ENCODE assay signal across 8 cellular contexts in genomic region chr15:51735211-51735610, GRCh38. TPM values are rescaled to one million over a fixed set of nuclear protein-coding genes. Genes with fewer than 3 reads are reported as not detected.
A peak's percentile ranks its signal among the peaks of the same experiment; 100 is the strongest.
DNase-seq lines count a peak whose midpoint lies in the region; ATAC-seq and TF ChIP-seq lines count a peak whose summit lies in the region.
"Had no signal": no experiment of that assay in that cellular context is flagged by ENCODE, and none has a peak within 500 bp of the region (broad histone marks: within the 10 kb centered on the region; RNA-seq: fewer than 3 reads in every experiment).

No MANE protein-coding gene starts in this region.

- no peaks in the 10 kb centered on the region for H3K9me2 ChIP-seq in GM23248 (ENCODE audit: insufficient read depth)

- H4K20me1 ChIP-seq in GM23248 (ENCODE audit: insufficient read depth), result no peaks in the 10 kb centered on the region

- POLR2A ChIA-PET in activated CD4-positive, alpha-beta memory T cell treated with anti-CD3 and anti-CD28 coated beads for 36 hours (lab: Charles Lee), result interaction anchor here (0.6 kb wide), 1 partner anchor 272 kb away, joined by 5 read pairs; no protein-coding TSS in a partner anchor

- no peaks in the 10 kb centered on the region for H3K9me3 ChIP-seq in GM23248 (ENCODE audit: low read depth)

- no peak overlapping the region for H3K4me2 ChIP-seq in GM23248 (ENCODE audit: unreplicated experiment)

- DNase-seq in G401 (ENCODE audit: low spot score) (peak; percentile 59), GM23248 (peak; percentile 3), naive B cell (no peak), lower leg skin (ENCODE audit: low spot score in 2 of 2) (no peak), HPDE6-E6E7 (ENCODE audit: extremely low spot score) (no peak), GDM1 (lab: John Stamatoyannopoulos, UW) (no peak)
- DNase-seq in activated CD4-positive, alpha-beta memory T cell treated with anti-CD3 and anti-CD28 coated beads for 36 hours, result peak; percentile 35

- H3K9me3 Mint-ChIP-seq in activated CD4-positive, alpha-beta memory T cell treated with anti-CD3 and anti-CD28 coated beads for 36 hours, result no peaks in the 10 kb centered on the region
- H3K9me3 Mint-ChIP-seq in naive B cell, result no peaks in the 10 kb centered on the region

- CTCF ChIA-PET in activated CD4-positive, alpha-beta memory T cell treated with anti-CD3 and anti-CD28 coated beads for 36 hours (lab: Charles Lee), result interaction anchor here (1.4 to 6.3 kb wide), 3 partner anchors 41 to 85 kb away, joined by 9 to 34 read pairs (median 21); no protein-coding TSS in a partner anchor

- H3K27me3 ChIP-seq in GM23248 (replicated peaks; ENCODE audit: insufficient read depth), result no peaks in the 10 kb centered on the region

- H3K27ac Mint-ChIP-seq in activated CD4-positive, alpha-beta memory T cell treated with anti-CD3 and anti-CD28 coated beads for 36 hours, result peak overlapping the region; percentile 85
- peak overlapping the region; percentile 68 to 97 (median 96) for H3K27ac Mint-ChIP-seq in naive B cell

- no peak for TF ChIP-seq CTCF in lower leg skin (IDR thresholded peaks at IDR 0.05)

- H3F3A ChIP-seq in GM23248 (ENCODE audit: insufficient read depth), result peaks cover 11% of the 10 kb centered on the region

- peak overlapping the region; percentile 81 for H3K4me3 Mint-ChIP-seq in activated CD4-positive, alpha-beta memory T cell treated with anti-CD3 and anti-CD28 coated beads for 36 hours
- H3K4me3 Mint-ChIP-seq in naive B cell, result peak overlapping the region; percentile 74 to 96 (median 94)

- in situ Hi-C loops in G401 (cut with HindIII; ENCODE audit: low sequenced_read_pairs) (no loop called here), GM23248 (cut with MboI) (no loop called here)

- no peak for ATAC-seq in naive B cell (ENCODE audit: low read depth in 2 of 2)

- H3K4me1 Mint-ChIP-seq in activated CD4-positive, alpha-beta memory T cell treated with anti-CD3 and anti-CD28 coated beads for 36 hours (ENCODE audit: low read depth), result peaks cover 76% of the 10 kb centered on the region
- H3K4me1 Mint-ChIP-seq in naive B cell, result peaks cover 67 to 81% (median 73%) of the 10 kb centered on the region in 3 donors

- H3K27ac ChIP-seq in GM23248, result no peak overlapping the region
- H3K27ac ChIP-seq: SK-N-MC had no signal

- no peak for TF ChIP-seq POLR2A in lower leg skin (IDR thresholded peaks at IDR 0.05)

- no peaks in the 10 kb centered on the region for H3K36me3 ChIP-seq in GM23248 (ENCODE audit: low read depth)

- H3K36me3 Mint-ChIP-seq in activated CD4-positive, alpha-beta memory T cell treated with anti-CD3 and anti-CD28 coated beads for 36 hours, result peaks cover 4% of the 10 kb centered on the region
- H3K36me3 Mint-ChIP-seq in naive B cell, result peaks cover 0 to 6% of the 10 kb centered on the region in 2 donors

- H3K27me3 Mint-ChIP-seq in activated CD4-positive, alpha-beta memory T cell treated with anti-CD3 and anti-CD28 coated beads for 36 hours, result no peaks in the 10 kb centered on the region
- no peaks in the 10 kb centered on the region for H3K27me3 Mint-ChIP-seq in naive B cell

- H3K79me2 ChIP-seq in GM23248 (ENCODE audit: insufficient read depth), result no peaks in the 10 kb centered on the region

- H3K9ac ChIP-seq in GM23248, result no peak overlapping the region

- intact Hi-C loops in activated CD4-positive, alpha-beta memory T cell treated with anti-CD3 and anti-CD28 coated beads for 36 hours (cut with micrococcal nuclease), result loop anchor here (1.0 to 10.0 kb wide), 7 partner anchors 85 to 1383 kb away; partner anchors contain the start of genes AP4E1 and DMXL2
- intact Hi-C loops in lower leg skin (cut with DNase I; ENCODE audit: low total_unique reads), result no loop called here

- no peak overlapping the region for H3K4me3 ChIP-seq in GM23248
- H3K4me3 ChIP-seq in lower leg skin (ENCODE audit: low read depth, poor library complexity, severe bottlenecking), result no peak overlapping the region
- H3K4me3 ChIP-seq: SK-N-MC had no signal

- whole genome bisulfite sequencing in GM23248 (ENCODE audit: low coverage in 1 of 2, low lambda C conversion rate in 2 of 2, missing lambda C conversion rate in 2 of 2), 2 experiments, result 66 to 72% methylated on average over 2 of the region's 2 CpGs
- 76 to 84% methylated on average over 2 of the region's 2 CpGs for WGBS in lower leg skin, 2 donors

- H3K4me1 ChIP-seq in GM23248 (ENCODE audit: insufficient read depth), result peaks cover 11% of the 10 kb centered on the region

- no peak overlapping the region for H2AFZ ChIP-seq in GM23248

RNA-seq across cellular contexts. Expression of gene LYSMD2, which starts 2.2 kb away (rescaled TPM):
- total RNA-seq in G401 (2014; rRNA removed; shearing (Covaris generic)), result not detected in 2 replicates
- 6.3 and 7.5 TPM in 2 replicates for total RNA-seq in GM23248 (2014; rRNA removed; shearing (Covaris generic))
- polyA plus RNA-seq in GM23248 (2016; fragmentation: Nextera tagmentation; extraction: Ambion mirVana) (6.7 and 8.1 TPM in 2 replicates), naive B cell (ENCODE audit: low read depth in 6 of 6) (100 to 1,000 TPM in 1 of 6 donors, 10 to 100 TPM in 5; 56.6 to 120 (median 84.1) TPM)
- 10 to 100 TPM; 18.1 to 18.6 TPM for total RNA-seq in activated CD4-positive, alpha-beta memory T cell treated with anti-CD3 and anti-CD28 coated beads for 36 hours
- total RNA-seq in lower leg skin, result 10 to 100 TPM in 2 of 4 donors, 1 to 10 TPM in 2; 6.6 to 17.9 (median 13.0) TPM

RNA-seq across cellular contexts. Expression of gene TMOD2, which starts 16.2 kb away (rescaled TPM):
- total RNA-seq in G401 (2014; rRNA removed; shearing (Covaris generic)), result 0.03 TPM in 1 of 2 replicates, not detected in the other
- total RNA-seq in GM23248 (2014; rRNA removed; shearing (Covaris generic)), result 5.9 and 7.8 TPM in 2 replicates
- polyA plus RNA-seq in GM23248 (2016; fragmentation: Nextera tagmentation; extraction: Ambion mirVana), result 4.1 and 4.6 TPM in 2 replicates
- 1 to 10 TPM; 6.7 to 7.9 TPM for total RNA-seq in activated CD4-positive, alpha-beta memory T cell treated with anti-CD3 and anti-CD28 coated beads for 36 hours
- polyA plus RNA-seq in naive B cell (ENCODE audit: low read depth in 6 of 6), result 1 to 10 TPM; 1.4 to 4.1 (median 2.2) TPM
- total RNA-seq in lower leg skin, result 1 to 10 TPM; 6.6 to 9.3 (median 7.5) TPM

RNA-seq across cellular contexts. Expression of gene SCG3, which starts 53.9 kb away (rescaled TPM):
- not detected in 2 replicates for total RNA-seq in G401 (2014; rRNA removed; shearing (Covaris generic))
- not detected in 2 replicates for total RNA-seq in GM23248 (2014; rRNA removed; shearing (Covaris generic))
- polyA plus RNA-seq in GM23248 (2016; fragmentation: Nextera tagmentation; extraction: Ambion mirVana) (0.20 TPM in 1 of 2 replicates, not detected in the other), naive B cell (ENCODE audit: low read depth in 6 of 6) (not detected)
- not detected for total RNA-seq in activated CD4-positive, alpha-beta memory T cell treated with anti-CD3 and anti-CD28 coated beads for 36 hours
- under 1 TPM in 1 of 4 donors, not detected in 3; 0.13 TPM for total RNA-seq in lower leg skin

Comparison
In these comparisons a context has a peak if more than half of its experiments do, and no peak if none do; other contexts are left out.
1. DNase-seq: peak in G401 (single experiment), GM23248 (single experiment) and activated CD4-positive, alpha-beta memory T cell treated with anti-CD3 and anti-CD28 coated beads for 36 hours (single experiment); none in naive B cell (single experiment), lower leg skin (0 of 2), HPDE6-E6E7 (single experiment) and GDM1 (single experiment).